Comparison of ENCODE assay signal across 1 cellular context in genomic region chr19:53960187-53960586, GRCh38.
TF ChIP-seq lines count a peak whose summit lies in the region.

No MANE protein-coding gene starts in this region.

TF ChIP-seq in H1, 55 proteins besides CTCF, POLR2A, EP300 and RAD21:
- no peak for TF ChIP-seq SP4 (IDR thresholded peaks at IDR 0.05; ENCODE audit: low read length)
- 0 out of 4 replicates have a peak, but pooled peaks of 1 of the 2 experiments have one; percentile 33 for TF ChIP-seq HDAC2 (IDR thresholded peaks at IDR 0.05; ENCODE audit: borderline replicate concordance in 1 of 2, low read depth in 2 of 2, low read length in 2 of 2)
- 0 out of 4 replicates have a peak, but pooled peaks of 1 of the 2 experiments have one; percentile 38 for TF ChIP-seq SIN3A (conservative IDR thresholded peaks at IDR 0.05 in 1 of 2, IDR thresholded peaks at IDR 0.05 in 1 of 2; ENCODE audit: low read depth in 1 of 2, low read length in 2 of 2)
- TF ChIP-seq SP1 (IDR thresholded peaks at IDR 0.05; ENCODE audit: low read depth, low read length): 0 out of 2 replicates have a peak, but pooled peaks have one; percentile 48
